In genomic region chr3:172182797-172183196, GRCh38 we compare ENCODE assay signal across 20 cellular contexts.
A peak's percentile ranks its signal among the peaks of the same experiment; 100 is the strongest.
DNase-seq lines count a peak whose midpoint lies in the region; ATAC-seq and TF ChIP-seq lines count a peak whose summit lies in the region.
"Had no signal": no experiment of that assay in that cellular context is flagged by ENCODE, and none has a peak within 500 bp of the region (broad histone marks: within the 10 kb centered on the region; RNA-seq: fewer than 3 reads in every experiment).

No MANE protein-coding gene starts in this region.

- H3K4me3 ChIP-seq in GM23338 (no peak overlapping the region), coronary artery (no peak overlapping the region)
- H3K4me3 ChIP-seq: adrenal gland, suprapubic skin had no signal

- H3K4me1 Mint-ChIP-seq in GM23338 (peaks cover 38% of the 10 kb centered on the region), T-helper 17 cell (peaks cover 28% of the 10 kb centered on the region), progenitor cell of endocrine pancreas (ENCODE audit: low read depth) (peaks cover 29% of the 10 kb centered on the region)

- H3K9me3 ChIP-seq in T-helper 17 cell (ENCODE audit: control insufficient read depth, low read length, poor library complexity, severe bottlenecking) = no peaks in the 10 kb centered on the region
- H3K9me3 ChIP-seq: adrenal gland, suprapubic skin had no signal

- H3K27me3 Mint-ChIP-seq in GM23338 (ENCODE audit: insufficient read depth, low read depth, poor library complexity) (no peaks in the 10 kb centered on the region), T-helper 17 cell (no peaks in the 10 kb centered on the region), progenitor cell of endocrine pancreas (no peaks in the 10 kb centered on the region)
- H3K27me3 Mint-ChIP-seq: activated CD4-positive, alpha-beta T cell treated with anti-CD3 and anti-CD28 coated beads, Interleukin-2, amount 10 ng/mL, durations not matched to agents 7 days and 5 days; T-cell had no signal

- peak overlapping the region; percentile 80 for H3K27ac ChIP-seq in GM23338 (ENCODE audit: low read depth)
- peak overlapping the region; percentile 9 for H3K27ac ChIP-seq in foreskin keratinocyte
- no peak overlapping the region for H3K27ac ChIP-seq in coronary artery
- H3K27ac ChIP-seq: suprapubic skin had no signal

- H3K9me3 Mint-ChIP-seq in GM23338 = no peaks in the 10 kb centered on the region; the same call in 2 of the 3 replicates
- H3K9me3 Mint-ChIP-seq in progenitor cell of endocrine pancreas (ENCODE audit: low read depth) = no peaks in the 10 kb centered on the region
- H3K9me3 Mint-ChIP-seq: activated CD4-positive, alpha-beta T cell treated with anti-CD3 and anti-CD28 coated beads, Interleukin-2, amount 10 ng/mL, durations not matched to agents 7 days and 5 days; CD8-positive, alpha-beta T cell; neural crest cell; T-cell had no signal

- no peaks in the 10 kb centered on the region for H4K20me1 ChIP-seq in GM23338 (replicated peaks; ENCODE audit: insufficient read depth)

- no peaks in the 10 kb centered on the region for H3K36me3 ChIP-seq in GM23338 (ENCODE audit: insufficient read depth)
- H3K36me3 ChIP-seq: adrenal gland, suprapubic skin had no signal

- DNase-seq in GM23338 (ENCODE audit: low spot score) (no peak), T-helper 17 cell (no peak), foreskin keratinocyte (peak; percentile 17 to 53), progenitor cell of endocrine pancreas (ENCODE audit: low spot score, unreplicated experiment) (no peak), activated gamma-delta T cell treated with Interleukin-2 at 50 U/mL for 16 hours (no peak), coronary artery (ENCODE audit: low spot score) (no peak)
- DNase-seq: activated CD4-positive, alpha-beta T cell treated with anti-CD3 and anti-CD28 coated beads, Interleukin-2, amount 10 ng/mL, durations not matched to agents 7 days and 5 days; CD8-positive, alpha-beta T cell; central memory CD4-positive, alpha-beta T cell; DMS79; effector CD8-positive, alpha-beta T cell; NCI-H187 treated with DMSO at 0.1 percent for 48 hours; NCI-H345; stimulated activated CD4-positive, alpha-beta T cell treated with anti-CD3 and anti-CD28 coated beads, Interleukin-15, amount 100 ng/mL, for 24 hours; T-cell had no signal

- no peaks in the 10 kb centered on the region for H3K9me2 ChIP-seq in GM23338 (ENCODE audit: insufficient read depth)

- ATAC-seq in GM23338 (no peak), T-helper 17 cell (no peak), foreskin keratinocyte (no peak), HG02798 (IDR thresholded peaks at IDR 0.05; ENCODE audit: poor library complexity, unreplicated experiment) (no peak)
- ATAC-seq: CD8-positive, alpha-beta T cell; Right ventricle myocardium inferior; T-cell had no signal

- H3K27me3 ChIP-seq in GM23338 (ENCODE audit: insufficient read depth) (no peaks in the 10 kb centered on the region), foreskin keratinocyte (no peaks in the 10 kb centered on the region)
- H3K27me3 ChIP-seq: adrenal gland, suprapubic skin had no signal

- H3K27ac Mint-ChIP-seq in GM23338 = peak overlapping the region; percentile 58
- peak overlapping the region; percentile 6 for H3K27ac Mint-ChIP-seq in T-helper 17 cell
- H3K27ac Mint-ChIP-seq in progenitor cell of endocrine pancreas = peak overlapping the region; percentile 26
- H3K27ac Mint-ChIP-seq: activated CD4-positive, alpha-beta T cell treated with anti-CD3 and anti-CD28 coated beads, Interleukin-2, amount 10 ng/mL, durations not matched to agents 7 days and 5 days; CD8-positive, alpha-beta T cell; T-cell had no signal

- H3K79me2 ChIP-seq in GM23338 (replicated peaks; ENCODE audit: insufficient read depth) = peaks cover 69% of the 10 kb centered on the region

- H3K4me3 Mint-ChIP-seq in GM23338 (no peak overlapping the region), T-helper 17 cell (no peak overlapping the region), progenitor cell of endocrine pancreas (ENCODE audit: low read depth) (no peak overlapping the region)
- H3K4me3 Mint-ChIP-seq: activated CD4-positive, alpha-beta T cell treated with anti-CD3 and anti-CD28 coated beads, Interleukin-2, amount 10 ng/mL, durations not matched to agents 7 days and 5 days; CD8-positive, alpha-beta T cell; neural crest cell; T-cell had no signal

- H2AFZ ChIP-seq in GM23338 = no peak overlapping the region

- H3K4me1 ChIP-seq in GM23338 (ENCODE audit: insufficient read depth) (peaks cover 24% of the 10 kb centered on the region), foreskin keratinocyte (peaks cover 12% of the 10 kb centered on the region)

- no peaks in the 10 kb centered on the region for H3F3A ChIP-seq in GM23338 (replicated peaks; ENCODE audit: low read depth)

- no peak overlapping the region for H3K4me2 ChIP-seq in GM23338

- TF ChIP-seq CTCF in GM23338 (conservative IDR thresholded peaks at IDR 0.05; ENCODE audit: low read depth in 2 of 2) (no peak), foreskin keratinocyte (conservative IDR thresholded peaks at IDR 0.05) (no peak), progenitor cell of endocrine pancreas (IDR thresholded peaks at IDR 0.05; ENCODE audit: unreplicated experiment) (no peak), coronary artery (IDR thresholded peaks at IDR 0.05) (no peak)

- H3K36me3 Mint-ChIP-seq in GM23338 (ENCODE audit: low read depth) (peaks cover 3% of the 10 kb centered on the region; the same call in 2 of the 3 replicates), T-helper 17 cell (ENCODE audit: low read depth) (peaks cover 10% of the 10 kb centered on the region), progenitor cell of endocrine pancreas (ENCODE audit: insufficient read depth) (peaks cover 7% of the 10 kb centered on the region)
- H3K36me3 Mint-ChIP-seq: CD8-positive, alpha-beta T cell had no signal

TF ChIP-seq in GM23338, 12 proteins besides CTCF, POLR2A, EP300 and RAD21 (continues in another document):
- TF ChIP-seq ZNF114 (CRISPR knock-in tag; IDR thresholded peaks at IDR 0.05) = no peak
- TF ChIP-seq ETS1 (IDR thresholded peaks at IDR 0.05) = no peak
- TF ChIP-seq REST (IDR thresholded peaks at IDR 0.05; ENCODE audit: unreplicated experiment) = no peak
- no peak for TF ChIP-seq EZH2phosphoT487 (IDR thresholded peaks at IDR 0.05; ENCODE audit: unreplicated experiment)
- no peak for TF ChIP-seq JUNB (IDR thresholded peaks at IDR 0.05; ENCODE audit: unreplicated experiment)

Comparison
In these comparisons a context has a peak if more than half of its experiments do, and no peak if none do; other contexts are left out.
1. DNase-seq: peak in foreskin keratinocyte (2 of 2); none in GM23338 (single experiment), T-helper 17 cell (0 of 3), progenitor cell of endocrine pancreas (single experiment), activated gamma-delta T cell treated with Interleukin-2 at 50 U/mL for 16 hours (single experiment) and coronary artery (single experiment).
2. H3K27ac ChIP-seq: peak in GM23338 (single experiment) and foreskin keratinocyte (single experiment); none in coronary artery (0 of 2).
3. H3K27ac Mint-ChIP-seq: peak in every context shown above with its lines; median percentile 58 in GM23338; 26 in progenitor cell of endocrine pancreas; 6 in T-helper 17 cell.